In genomic region chr19:57905258-57905657, GRCh38 we compare ENCODE assay signal across 29 cellular contexts.
"Had no signal": no experiment of that assay in that cellular context is flagged by ENCODE, and none has a peak within 500 bp of the region (broad histone marks: within the 10 kb centered on the region; RNA-seq: fewer than 3 reads in every experiment).

No MANE protein-coding gene starts in this region.

- H3K36me3 ChIP-seq: colonic mucosa had no signal

- H3K4me1 ChIP-seq: colonic mucosa, lower lobe of right lung, prostate gland, testis, tibial artery had no signal

- ATAC-seq: esophagus mucosa; gastrocnemius medialis; left ventricle myocardium superior; lower lobe of right lung; naive thymus-derived CD8-positive, alpha-beta T cell; sciatic nerve; stimulated activated naive CD8-positive, alpha-beta T cell treated with anti-CD3 and anti-CD28 coated beads, Interleukin-15, Interleukin-2, amounts not matched to agents 100 U/mL and 50 U/mL, for 24 hours had no signal

- DNase-seq: colonic mucosa; effector CD8-positive, alpha-beta T cell; endodermal cell; foreskin fibroblast; gastrocnemius medialis; head of caudate nucleus; left ventricle myocardium superior; lower lobe of right lung; mesenchymal stem cell; midbrain; naive thymus-derived CD8-positive, alpha-beta T cell; nephron progenitor cell; nucleus accumbens; stimulated activated CD4-positive, alpha-beta T cell treated with anti-CD3 and anti-CD28 coated beads, Interleukin-12 subunit alpha, Interleukin-12 subunit beta, amount 100 ng/mL, for 4 hours; stimulated activated CD4-positive, alpha-beta T cell treated with anti-CD3 and anti-CD28 coated beads, Interleukin-1b, Interleukin-23, amount 100 ng/mL, for 48 hours; stimulated activated CD4-positive, alpha-beta T cell treated with anti-CD3 and anti-CD28 coated beads, Interleukin-4, amount 100 ng/mL, for 1 hour; stimulated activated CD8-positive, alpha-beta memory T cell treated with anti-CD3 and anti-CD28 coated beads, Interleukin-4, amount 100 ng/mL, for 48 hours; stimulated activated naive CD8-positive, alpha-beta T cell treated with anti-CD3 and anti-CD28 coated beads, Interleukin-15, Interleukin-2, amounts not matched to agents 100 U/mL and 50 U/mL, for 24 hours; substantia nigra; testis; tibial artery had no signal

- H3K4me2 ChIP-seq: smooth muscle cell had no signal

- H3K9me3 ChIP-seq: colonic mucosa, prostate gland, testis had no signal

- H3K27me3 Mint-ChIP-seq: dendritic cell treated with granulocyte-macrophage colony-stimulating factor and Interleukin-4, amounts not matched to agents 40 ng/mL and 50 ng/mL, for 4 days; naive thymus-derived CD8-positive, alpha-beta T cell; type B pancreatic cell had no signal

- H3K4me1 Mint-ChIP-seq: endodermal cell, nephron progenitor cell had no signal

- H3K9me3 Mint-ChIP-seq: dendritic cell treated with granulocyte-macrophage colony-stimulating factor and Interleukin-4, amounts not matched to agents 40 ng/mL and 50 ng/mL, for 4 days had no signal

- H3K4me3 Mint-ChIP-seq: dendritic cell treated with granulocyte-macrophage colony-stimulating factor and Interleukin-4, amounts not matched to agents 40 ng/mL and 50 ng/mL, for 4 days; endodermal cell; naive thymus-derived CD8-positive, alpha-beta T cell; nephron progenitor cell; type B pancreatic cell had no signal

- H3K27ac Mint-ChIP-seq: dendritic cell treated with granulocyte-macrophage colony-stimulating factor and Interleukin-4, amounts not matched to agents 40 ng/mL and 50 ng/mL, for 4 days; endodermal cell; naive thymus-derived CD8-positive, alpha-beta T cell; nephron progenitor cell; type B pancreatic cell had no signal

- H3K27me3 ChIP-seq: colonic mucosa, gastrocnemius medialis, right atrium auricular region, testis, tibial artery had no signal

- H3K4me3 ChIP-seq: colonic mucosa, gastrocnemius medialis, lower lobe of right lung, prostate gland, right atrium auricular region, smooth muscle cell, testis, tibial artery had no signal

- H3K27ac ChIP-seq: colonic mucosa, epithelial cell of prostate, gastrocnemius medialis, lower lobe of right lung, prostate gland, right atrium auricular region, testis, tibial artery had no signal
